Comparison of ENCODE assay signal across 8 cellular contexts in the genomic region with DNA sequence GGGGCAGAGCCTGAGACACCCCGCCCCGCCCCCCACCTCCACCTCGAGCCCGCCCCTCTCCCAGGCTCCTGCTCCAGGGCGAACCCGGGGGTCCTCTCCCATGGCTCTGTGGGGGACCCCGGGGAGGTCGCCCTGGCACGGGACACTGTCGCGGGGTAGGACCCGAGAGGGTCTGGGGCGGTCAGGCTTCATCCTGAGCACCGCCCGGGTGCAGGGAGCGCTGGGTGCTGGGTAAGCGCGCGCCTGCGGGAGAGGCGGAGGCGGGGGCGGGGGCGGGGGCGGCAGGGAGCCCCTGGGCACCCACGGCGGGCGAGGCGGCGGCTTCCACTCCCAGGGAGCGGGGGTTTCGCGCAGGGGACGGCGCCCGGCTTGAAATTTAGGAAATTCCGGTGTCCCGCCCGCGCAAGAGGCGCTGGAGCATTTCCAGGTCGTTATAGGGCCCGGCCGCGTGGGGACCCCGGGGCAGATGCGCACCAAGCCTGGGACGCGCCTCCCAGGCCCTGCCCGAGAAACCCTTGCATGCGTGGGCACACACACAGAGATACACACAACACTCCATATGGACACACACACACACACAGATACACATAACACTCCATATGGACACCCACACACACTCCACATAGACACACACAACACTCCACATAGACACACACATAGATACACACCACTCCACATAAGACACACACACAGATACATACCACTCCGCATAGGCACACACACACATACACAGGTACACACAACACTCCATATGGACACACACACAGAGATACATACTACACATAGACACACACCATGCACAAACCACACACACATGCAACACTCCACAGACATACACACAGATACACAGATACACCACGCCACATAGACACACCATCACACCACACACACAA. TPM values are rescaled to one million over a fixed set of nuclear protein-coding genes. Genes with fewer than 3 reads are reported as not detected.
DNase-seq lines count a peak whose midpoint lies in the region; ATAC-seq and TF ChIP-seq lines count a peak whose summit lies in the region.

No MANE protein-coding gene starts in this region.

- DNase-seq in GM10266 (ENCODE audit: extremely low spot score) (peak; percentile 86), LNCaP clone FGC (ENCODE audit: low read depth) (no peak), left lung (peak in 1 of 2 donors; percentile 46), HFFc6 (no peak)
- peak; percentile 69 for DNase-seq in activated naive CD4-positive, alpha-beta T cell treated with anti-CD3 and anti-CD28 coated beads for 36 hours
- DNase-seq in stimulated activated naive B cell treated with anti-CD40 and anti-IgM and Interleukin-4, amounts not matched to agents 10 μg/mL and 1 μg/mL and 100 μg/mL, for 72 hours = peak; percentile 68

- peaks cover 0 to 17% of the 10 kb centered on the region in 2 donors for H3K9me3 ChIP-seq in left lung

- H3K27ac ChIP-seq in left lung = no peak overlapping the region

- H3K27ac Mint-ChIP-seq in activated naive CD4-positive, alpha-beta T cell treated with anti-CD3 and anti-CD28 coated beads for 36 hours = no peak overlapping the region
- no peak overlapping the region for H3K27ac Mint-ChIP-seq in stimulated activated naive B cell treated with anti-CD40 and anti-IgM and Interleukin-4, amounts not matched to agents 10 μg/mL and 1 μg/mL and 100 μg/mL, for 72 hours
- H3K27ac Mint-ChIP-seq in HFFc6 = no peak overlapping the region

- CTCF ChIA-PET in activated naive CD4-positive, alpha-beta T cell treated with anti-CD3 and anti-CD28 coated beads for 36 hours (lab: Charles Lee) = interaction anchor here (1.5 kb wide), 1 partner anchor 11 kb away, joined by 3 read pairs; no protein-coding TSS in a partner anchor

- peaks cover 34% of the 10 kb centered on the region for H3K4me1 Mint-ChIP-seq in activated naive CD4-positive, alpha-beta T cell treated with anti-CD3 and anti-CD28 coated beads for 36 hours (ENCODE audit: low read depth)
- H3K4me1 Mint-ChIP-seq in stimulated activated naive B cell treated with anti-CD40 and anti-IgM and Interleukin-4, amounts not matched to agents 10 μg/mL and 1 μg/mL and 100 μg/mL, for 72 hours = peaks cover 4 to 9% of the 10 kb centered on the region in 2 donors
- no peaks in the 10 kb centered on the region for H3K4me1 Mint-ChIP-seq in HFFc6 (ENCODE audit: low read depth)

- peaks cover 28% of the 10 kb centered on the region for H3K9me3 Mint-ChIP-seq in activated naive CD4-positive, alpha-beta T cell treated with anti-CD3 and anti-CD28 coated beads for 36 hours
- H3K9me3 Mint-ChIP-seq in stimulated activated naive B cell treated with anti-CD40 and anti-IgM and Interleukin-4, amounts not matched to agents 10 μg/mL and 1 μg/mL and 100 μg/mL, for 72 hours = peaks cover 13 to 19% of the 10 kb centered on the region in 2 donors
- H3K9me3 Mint-ChIP-seq in HFFc6 = peaks cover 34% of the 10 kb centered on the region

- H3K4me3 Mint-ChIP-seq in activated naive CD4-positive, alpha-beta T cell treated with anti-CD3 and anti-CD28 coated beads for 36 hours = no peak overlapping the region
- no peak overlapping the region for H3K4me3 Mint-ChIP-seq in stimulated activated naive B cell treated with anti-CD40 and anti-IgM and Interleukin-4, amounts not matched to agents 10 μg/mL and 1 μg/mL and 100 μg/mL, for 72 hours
- no peak overlapping the region for H3K4me3 Mint-ChIP-seq in HFFc6

- TF ChIP-seq CTCF in GM10266 (IDR thresholded peaks at IDR 0.05; ENCODE audit: control insufficient read depth, insufficient read depth, low read depth, missing control alignments) (no peak), LNCaP clone FGC (IDR thresholded peaks at IDR 0.05; ENCODE audit: control insufficient read depth, extremely low read depth, insufficient read depth) (no peak), left lung (IDR thresholded peaks at IDR 0.05) (no peak), HFFc6 (IDR thresholded peaks at IDR 0.05) (no peak)

- H3K27me3 Mint-ChIP-seq in activated naive CD4-positive, alpha-beta T cell treated with anti-CD3 and anti-CD28 coated beads for 36 hours (ENCODE audit: low read depth) = peaks cover 9% of the 10 kb centered on the region
- peaks cover 38 to 58% of the 10 kb centered on the region in 2 donors for H3K27me3 Mint-ChIP-seq in stimulated activated naive B cell treated with anti-CD40 and anti-IgM and Interleukin-4, amounts not matched to agents 10 μg/mL and 1 μg/mL and 100 μg/mL, for 72 hours
- peaks cover 22% of the 10 kb centered on the region for H3K27me3 Mint-ChIP-seq in HFFc6 (ENCODE audit: insufficient read depth)

- intact Hi-C loops in activated naive CD4-positive, alpha-beta T cell treated with anti-CD3 and anti-CD28 coated beads for 36 hours (cut with micrococcal nuclease) = loop anchor here (1.0 to 10.0 kb wide), 2 partner anchors 52 to 294 kb away; a partner anchor contains a TSS
- intact Hi-C loops in left lung (cut with DNase I) = no loop called here

- peaks cover 4 to 21% of the 10 kb centered on the region in 2 donors for H3K4me1 ChIP-seq in left lung

- H3K36me3 ChIP-seq in left lung = no peaks in the 10 kb centered on the region

- H3K27me3 ChIP-seq in left lung = peaks cover 0 to 63% of the 10 kb centered on the region in 2 donors

- H3K36me3 Mint-ChIP-seq in activated naive CD4-positive, alpha-beta T cell treated with anti-CD3 and anti-CD28 coated beads for 36 hours (ENCODE audit: low read depth) = peaks cover 8% of the 10 kb centered on the region
- H3K36me3 Mint-ChIP-seq in stimulated activated naive B cell treated with anti-CD40 and anti-IgM and Interleukin-4, amounts not matched to agents 10 μg/mL and 1 μg/mL and 100 μg/mL, for 72 hours = peaks cover 2 to 13% of the 10 kb centered on the region in 2 donors
- peaks cover 21% of the 10 kb centered on the region for H3K36me3 Mint-ChIP-seq in HFFc6 (ENCODE audit: low read depth)

- ATAC-seq in left lung (peak; percentile 75), HG03457 (IDR thresholded peaks at IDR 0.05; ENCODE audit: unreplicated experiment) (no peak), HG03025 (IDR thresholded peaks at IDR 0.05; ENCODE audit: low FRiP score, unreplicated experiment) (no peak)
- peak; percentile 51 to 64 for ATAC-seq in stimulated activated naive B cell treated with anti-CD40 and anti-IgM and Interleukin-4, amounts not matched to agents 10 μg/mL and 1 μg/mL and 100 μg/mL, for 72 hours (replicated peaks)

- H3K4me3 ChIP-seq in LNCaP clone FGC (ENCODE audit: low read depth, low read length) (peak overlapping the region; percentile 42), left lung (peak overlapping the region; percentile 42 to 47)

RNA-seq across cellular contexts. Expression of a gene that starts 48.7 kb away (rescaled TPM):
- 10 to 100 TPM; 32.2 to 33.0 TPM for total RNA-seq in activated naive CD4-positive, alpha-beta T cell treated with anti-CD3 and anti-CD28 coated beads for 36 hours
- 10 to 100 TPM; 32.7 to 50.4 TPM for total RNA-seq in left lung
- 10 to 100 TPM; 12.3 to 15.9 (median 14.6) TPM for total RNA-seq in HFFc6 (2021; fragmentation: NEBNext Ultra II Directional; extraction: Animal tissue kit (Norgen Biotek cat#: 25700))

RNA-seq across cellular contexts. Expression of a gene that starts 52.6 kb away (rescaled TPM):
- total RNA-seq in activated naive CD4-positive, alpha-beta T cell treated with anti-CD3 and anti-CD28 coated beads for 36 hours = 10 to 100 TPM; 10.0 to 10.2 TPM
- 10 to 100 TPM in 1 of 2 donors, 1 to 10 TPM in 1; 4.0 to 13.8 TPM for total RNA-seq in left lung
- total RNA-seq in HFFc6 (2021; fragmentation: NEBNext Ultra II Directional; extraction: Animal tissue kit (Norgen Biotek cat#: 25700)) = not detected

Comparison
In these comparisons a context has a peak if more than half of its experiments do, and no peak if none do; other contexts are left out.
1. DNase-seq: peak in GM10266 (single experiment), activated naive CD4-positive, alpha-beta T cell treated with anti-CD3 and anti-CD28 coated beads for 36 hours (single experiment) and stimulated activated naive B cell treated with anti-CD40 and anti-IgM and Interleukin-4, amounts not matched to agents 10 μg/mL and 1 μg/mL and 100 μg/mL, for 72 hours (single experiment); none in LNCaP clone FGC (single experiment) and HFFc6 (single experiment).
2. ATAC-seq: peak in left lung (single experiment) and stimulated activated naive B cell treated with anti-CD40 and anti-IgM and Interleukin-4, amounts not matched to agents 10 μg/mL and 1 μg/mL and 100 μg/mL, for 72 hours (2 of 2); none in HG03457 (single experiment) and HG03025 (single experiment).
3. RNA of a gene that starts 52.6 kb away (total RNA-seq): 4.0 to 13.8 TPM in left lung and 10.0 to 10.2 TPM in activated naive CD4-positive, alpha-beta T cell treated with anti-CD3 and anti-CD28 coated beads for 36 hours; not detected in HFFc6; every median in the first group is over 4 times any median in the second.